ENCODE assay signal across 1 cellular context in genomic region chr7:74503943-74504342, GRCh38.
TF ChIP-seq lines count a peak whose summit lies in the region.

No MANE protein-coding gene starts in this region.

TF ChIP-seq in SK-N-SH, 30 proteins besides CTCF, POLR2A, EP300 and RAD21 (continued from another document):
- TF ChIP-seq REST (IDR thresholded peaks at IDR 0.05; ENCODE audit: low read depth, low read length) (no peak), ZBTB33 (IDR thresholded peaks at IDR 0.05; ENCODE audit: borderline replicate concordance, low read depth) (no peak), TCF12 (IDR thresholded peaks at IDR 0.05) (no peak), MXI1 (IDR thresholded peaks at IDR 0.05; ENCODE audit: low read depth, low read length) (no peak)
